ENCODE assay signal across 26 cellular contexts in genomic region chr16:5349101-5349500, GRCh38.
"Had no signal": no experiment of that assay in that cellular context is flagged by ENCODE, and none has a peak within 500 bp of the region (broad histone marks: within the 10 kb centered on the region; RNA-seq: fewer than 3 reads in every experiment).

No MANE protein-coding gene starts in this region.

- DNase-seq: naive B cell; naive thymus-derived CD8-positive, alpha-beta T cell; nephron progenitor cell; pancreas; psoas muscle; right cardiac atrium; spleen; stimulated activated CD4-positive, alpha-beta T cell treated with anti-CD3 and anti-CD28 coated beads, Interleukin-12 subunit alpha, Interleukin-12 subunit beta, amount 100 ng/mL, for 4 hours; stimulated activated CD4-positive, alpha-beta T cell treated with anti-CD3 and anti-CD28 coated beads, Interleukin-1b, Interleukin-23, amount 100 ng/mL, for 48 hours; stimulated activated CD4-positive, alpha-beta T cell treated with anti-CD3 and anti-CD28 coated beads, Interleukin-4, amount 100 ng/mL, for 24 hours; stimulated activated naive B cell treated with anti-CD40 and anti-IgM and Interleukin-4, amounts not matched to agents 10 μg/mL and 1 μg/mL and 100 μg/mL, for 72 hours; stimulated activated naive CD4-positive, alpha-beta T cell treated with Interleukin-2 at 50 U/mL for 16 hours; stomach; thyroid gland; trophoblast cell; upper lobe of left lung had no signal

- H3K36me3 ChIP-seq: neutrophil, pancreas, spleen, stomach, thoracic aorta, thyroid gland, tibial nerve, upper lobe of left lung, vagina had no signal

- H3K4me2 ChIP-seq: smooth muscle cell had no signal

- H3K27ac ChIP-seq: neutrophil, pancreas, psoas muscle, skin epidermis, spleen, stomach, thoracic aorta, thyroid gland, tibial nerve, upper lobe of left lung, vagina had no signal

- H3K9me3 ChIP-seq: neutrophil, pancreas, psoas muscle, thoracic aorta, thyroid gland, upper lobe of left lung, vagina had no signal

- ATAC-seq: naive thymus-derived CD8-positive, alpha-beta T cell; natural killer cell treated with Interleukin-12 subunit alpha and Interleukin-12 subunit beta and Interleukin-15 and Interleukin-18, amount 100 ng/mL, for 72 hours; pancreas; psoas muscle; right cardiac atrium; sciatic nerve; stimulated activated effector memory CD8-positive, alpha-beta T cell treated with anti-CD3 and anti-CD28 coated beads, Interleukin-12 subunit alpha, Interleukin-12 subunit beta, amount 100 ng/mL, for 72 hours; stimulated activated naive B cell treated with anti-CD40 and anti-IgM and Interleukin-4, amounts not matched to agents 10 μg/mL and 1 μg/mL and 100 μg/mL, for 72 hours had no signal

- H3K4me1 ChIP-seq: pancreas, psoas muscle, spleen, stomach, thyroid gland, tibial nerve, upper lobe of left lung, vagina had no signal

- H3K4me3 ChIP-seq: pancreas, psoas muscle, skin epidermis, smooth muscle cell, spleen, stomach, thoracic aorta, thyroid gland, tibial nerve, upper lobe of left lung, vagina had no signal

- H3K27me3 ChIP-seq: neutrophil, pancreas, thyroid gland, tibial nerve, upper lobe of left lung, vagina had no signal

- FAIRE-seq: pancreas, urothelium cell line had no signal
